ENCODE assay signal across 20 cellular contexts in the genomic region with DNA sequence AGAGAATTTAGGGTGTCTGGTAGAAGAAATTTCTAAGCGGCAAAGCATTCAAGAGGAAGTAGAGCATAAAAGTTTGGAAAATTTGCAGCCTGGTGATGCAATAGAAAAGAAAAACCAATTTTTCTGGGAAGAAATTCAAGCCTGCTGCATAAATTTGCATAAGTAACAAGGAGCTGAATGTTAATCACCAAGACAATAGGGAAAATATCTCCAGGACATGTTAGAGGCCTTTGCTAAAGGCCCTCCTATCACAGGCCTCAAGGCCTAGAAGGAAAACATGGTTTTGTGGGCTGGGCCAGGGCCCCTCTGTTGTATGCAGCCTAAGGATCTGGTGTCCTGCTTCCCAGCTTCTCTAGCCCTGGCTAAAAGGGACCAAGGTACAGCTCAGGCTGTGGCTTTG. TPM values are rescaled to one million over a fixed set of nuclear protein-coding genes. Genes with fewer than 3 reads are reported as not detected.
DNase-seq lines count a peak whose midpoint lies in the region; ATAC-seq and TF ChIP-seq lines count a peak whose summit lies in the region.
"Had no signal": no experiment of that assay in that cellular context is flagged by ENCODE, and none has a peak within 500 bp of the region (broad histone marks: within the 10 kb centered on the region; RNA-seq: fewer than 3 reads in every experiment).

No MANE protein-coding gene starts in this region.

- no peak overlapping the region for H3K4me3 ChIP-seq in astrocyte of the cerebellum (ENCODE audit: low read depth, low read length)

- in situ Hi-C loops in astrocyte of the cerebellum (cut with HindIII; ENCODE audit: low sequenced_read_pairs), result no loop called here

- peak; percentile 7 for DNase-seq in EH (ENCODE audit: low read depth)
- peak; percentile 58 for DNase-seq in M059J (ENCODE audit: low read depth)
- peak; percentile 20 for DNase-seq in astrocyte of the cerebellum (ENCODE audit: low read depth)
- peak; percentile 6 for DNase-seq in medulla oblongata (ENCODE audit: extremely low spot score)
- no peak for DNase-seq in DMS53 (lab: John Stamatoyannopoulos, UW)
- no peak for DNase-seq in NCI-H1694 (lab: John Stamatoyannopoulos, UW)
- DNase-seq: ACHN; C1 segment of cervical spinal cord; Calu3; CD4-positive, alpha-beta T cell; DMS 273 treated with DMSO at 0.1 percent for 48 hours; DMS79; EL; GF-D8; GOT3; H9 had no signal

- TF ChIP-seq CTCF in astrocyte of the cerebellum (IDR thresholded peaks at IDR 0.05; ENCODE audit: low read depth, low read length, missing control alignments), result no peak

- ATAC-seq in GM21529 (IDR thresholded peaks at IDR 0.05; ENCODE audit: unreplicated experiment) (no peak), GM21825 (IDR thresholded peaks at IDR 0.05; ENCODE audit: unreplicated experiment) (no peak)

RNA-seq across cellular contexts. Expression of gene RTL3, which starts 6.2 kb away (rescaled TPM):
- 2.1 and 3.0 TPM in 2 replicates for total RNA-seq in M059J (2014; rRNA removed; shearing (Covaris generic))
- total RNA-seq: A172; B cell; Calu3; CD4-positive, alpha-beta T cell; H9 had no signal

Comparison
In these comparisons a context has a peak if more than half of its experiments do, and no peak if none do; other contexts are left out.
1. DNase-seq: peak in EH (single experiment), M059J (single experiment), astrocyte of the cerebellum (single experiment) and medulla oblongata (single experiment); none in DMS53 (single experiment) and NCI-H1694 (single experiment).